ENCODE assay signal across 9 cellular contexts in the genomic region with DNA sequence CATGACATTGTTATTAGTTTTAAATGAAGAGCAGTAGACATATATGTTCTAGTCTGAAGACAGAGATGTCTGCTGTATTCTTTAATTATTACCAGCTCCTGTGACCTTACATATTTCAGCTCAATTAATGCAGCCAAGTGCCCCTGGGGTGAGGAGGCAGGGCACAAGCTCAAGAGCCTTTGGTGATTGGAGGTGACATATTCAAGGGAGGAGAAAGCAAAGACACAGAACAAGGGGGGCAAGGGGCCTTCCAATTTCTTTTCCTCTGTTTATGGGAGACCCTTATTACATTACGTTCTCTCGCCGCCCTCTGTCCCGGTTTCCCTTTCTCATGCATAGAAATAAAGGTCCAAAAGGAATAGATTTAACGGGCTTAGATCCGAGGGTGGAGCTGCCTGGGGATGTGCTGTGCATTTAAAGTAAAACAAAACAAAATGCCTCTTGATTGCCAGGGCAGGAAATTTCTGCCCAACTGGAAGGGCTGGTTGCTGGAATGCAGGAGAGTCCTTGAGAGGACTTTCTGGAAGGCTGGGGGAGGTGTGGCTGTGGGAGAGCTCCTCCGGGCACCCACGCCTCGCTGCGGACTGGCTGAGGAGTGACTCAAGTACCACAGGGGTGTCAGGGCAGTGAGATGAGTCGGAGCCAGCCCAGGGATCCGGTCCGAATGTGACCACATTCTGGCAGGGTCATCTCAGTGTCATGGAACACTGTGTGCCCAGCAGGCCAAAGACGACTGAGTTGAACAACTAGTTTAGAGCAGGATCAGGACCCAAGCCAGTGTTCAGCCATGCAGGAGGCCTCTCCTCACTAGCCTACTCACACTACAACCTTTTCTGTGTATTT. TPM values are rescaled to one million over a fixed set of nuclear protein-coding genes. Genes with fewer than 3 reads are reported as not detected.
DNase-seq lines count a peak whose midpoint lies in the region; ATAC-seq and TF ChIP-seq lines count a peak whose summit lies in the region.
"Had no signal": no experiment of that assay in that cellular context is flagged by ENCODE, and none has a peak within 500 bp of the region (broad histone marks: within the 10 kb centered on the region; RNA-seq: fewer than 3 reads in every experiment).

No MANE protein-coding gene starts in this region.

- no peak overlapping the region for H3K27ac ChIP-seq in right cardiac atrium (ENCODE audit: low read length)
- H3K27ac ChIP-seq in colonic mucosa = no peak overlapping the region

- H3K9me3 ChIP-seq in right cardiac atrium (ENCODE audit: control insufficient read depth, low read length) = no peaks in the 10 kb centered on the region
- no peaks in the 10 kb centered on the region for H3K9me3 ChIP-seq in skeletal muscle satellite cell (replicated peaks; ENCODE audit: low read length)
- H3K9me3 ChIP-seq in colonic mucosa = no peaks in the 10 kb centered on the region

- DNase-seq in GM04503 (ENCODE audit: low read depth) (peak; percentile 62), amniotic epithelial cell (ENCODE audit: low read depth) (peak; percentile 90), right cardiac atrium (peak; percentile 54 to 62 (median 56)), colonic mucosa (no peak), NCI-H524 (lab: John Stamatoyannopoulos, UW) (no peak)

- ATAC-seq in right cardiac atrium (peak; percentile 79 to 82), HG03378 (IDR thresholded peaks at IDR 0.05; ENCODE audit: unreplicated experiment) (no peak), HG03432 (IDR thresholded peaks at IDR 0.05; ENCODE audit: unreplicated experiment) (no peak)

- TF ChIP-seq CTCF in colonic mucosa (IDR thresholded peaks at IDR 0.05) = no peak

- no peaks in the 10 kb centered on the region for H3K27me3 ChIP-seq in right cardiac atrium (ENCODE audit: control insufficient read depth, insufficient read depth)
- no peaks in the 10 kb centered on the region for H3K27me3 ChIP-seq in skeletal muscle satellite cell (ENCODE audit: control insufficient read depth, insufficient read depth, low read length)
- H3K27me3 ChIP-seq in colonic mucosa = no peaks in the 10 kb centered on the region

- H3K4me3 ChIP-seq in right cardiac atrium (ENCODE audit: low read length) (no peak overlapping the region), skeletal muscle satellite cell (ENCODE audit: low read length) (peak overlapping the region; percentile 56), colonic mucosa (no peak overlapping the region)

- intact Hi-C loops in right cardiac atrium (cut with DNase I) = no loop called here
- intact Hi-C loops in colonic mucosa (cut with DNase I) = no loop called here

- 63% methylated on average over 14 of the region's 14 CpGs for WGBS in right cardiac atrium

- peaks cover 4% of the 10 kb centered on the region for H3K4me1 ChIP-seq in right cardiac atrium (ENCODE audit: control insufficient read depth, insufficient read depth, low read length)
- H3K4me1 ChIP-seq in skeletal muscle satellite cell (ENCODE audit: control insufficient read depth, insufficient read depth, low read length) = peaks cover 50% of the 10 kb centered on the region
- no peaks in the 10 kb centered on the region for H3K4me1 ChIP-seq in colonic mucosa

- no peaks in the 10 kb centered on the region for H3K36me3 ChIP-seq in skeletal muscle satellite cell (ENCODE audit: insufficient read depth, low read length)
- no peaks in the 10 kb centered on the region for H3K36me3 ChIP-seq in colonic mucosa

- peak overlapping the region; percentile 76 for H3K4me2 ChIP-seq in skeletal muscle satellite cell (ENCODE audit: low read length)

- H3K9ac ChIP-seq in skeletal muscle satellite cell (ENCODE audit: low read depth, low read length) (peak overlapping the region; percentile 81), colonic mucosa (ENCODE audit: low read depth in 2 of 2, low read length in 2 of 2) (no peak overlapping the region)

RNA-seq across cellular contexts. Expression of a gene that starts 32.1 kb away (rescaled TPM):
- total RNA-seq in right cardiac atrium (not detected), colonic mucosa (not detected)
- 0.07 TPM for polyA plus RNA-seq in right cardiac atrium
- 1.1 and 2.0 TPM in 2 replicates for total RNA-seq in skeletal muscle satellite cell (2012; rRNA removed)
- total RNA-seq: glomerular endothelial cell had no signal

Comparison
In these comparisons a context has a peak if more than half of its experiments do, and no peak if none do; other contexts are left out.
1. DNase-seq: peak in GM04503 (single experiment), amniotic epithelial cell (single experiment) and right cardiac atrium (3 of 3); none in colonic mucosa (single experiment) and NCI-H524 (0 of 2).
2. ATAC-seq: peak in right cardiac atrium (2 of 2); none in HG03378 (single experiment) and HG03432 (single experiment).